ENCODE assay signal across 23 cellular contexts in the genomic region with DNA sequence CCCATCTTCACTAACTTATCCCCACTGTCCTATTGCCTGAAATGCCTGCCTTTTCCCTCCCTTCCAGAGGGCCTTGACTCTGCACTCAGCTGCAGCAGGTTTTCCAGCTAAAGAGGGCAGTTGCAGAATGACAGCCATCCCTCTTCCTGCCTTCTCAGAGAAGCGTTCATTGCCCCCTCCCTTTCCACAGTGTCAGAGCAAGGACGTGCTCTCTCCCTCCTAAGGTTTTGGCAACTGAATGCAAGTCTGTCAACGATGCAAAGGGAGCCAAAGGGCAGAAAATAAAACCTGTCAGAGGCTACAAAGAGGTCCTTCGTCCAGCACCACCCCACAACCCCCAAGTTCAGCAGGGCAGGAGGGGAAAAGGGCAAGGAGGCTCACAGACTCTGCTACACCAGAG.
"Had no signal": no experiment of that assay in that cellular context is flagged by ENCODE, and none has a peak within 500 bp of the region (broad histone marks: within the 10 kb centered on the region; RNA-seq: fewer than 3 reads in every experiment).

No MANE protein-coding gene starts in this region.

- H3K9ac ChIP-seq: neural progenitor cell had no signal

- ATAC-seq: effector memory CD8-positive, alpha-beta T cell; gastroesophageal sphincter; left lobe of liver; lower lobe of right lung; natural killer cell treated with Interleukin-12 subunit alpha and Interleukin-12 subunit beta and Interleukin-15 and Interleukin-18, amount 100 ng/mL, for 72 hours; psoas muscle had no signal

- H2AFZ ChIP-seq: neural progenitor cell had no signal

- H3K36me3 ChIP-seq: esophagus squamous epithelium, gastroesophageal sphincter, lower lobe of right lung, neural progenitor cell, sigmoid colon, suprapubic skin, thyroid gland had no signal

- H3K4me3 ChIP-seq: esophagus squamous epithelium, gastroesophageal sphincter, lower lobe of right lung, neural progenitor cell, psoas muscle, sigmoid colon, suprapubic skin, thyroid gland had no signal

- H3K9me3 ChIP-seq: esophagus squamous epithelium, gastroesophageal sphincter, lower lobe of right lung, psoas muscle, sigmoid colon, suprapubic skin, thyroid gland had no signal

- H3K27me3 ChIP-seq: esophagus squamous epithelium, gastroesophageal sphincter, neural progenitor cell, sigmoid colon, suprapubic skin, thyroid gland had no signal

- H3K27ac ChIP-seq: esophagus squamous epithelium, gastroesophageal sphincter, lower lobe of right lung, neural progenitor cell, psoas muscle, sigmoid colon, suprapubic skin, thyroid gland had no signal

- H3K4me1 ChIP-seq: esophagus squamous epithelium, lower lobe of right lung, neural progenitor cell, psoas muscle, sigmoid colon, suprapubic skin, thyroid gland had no signal

- DNase-seq: effector memory CD8-positive, alpha-beta T cell; esophagus squamous epithelium; foreskin fibroblast; glutamatergic neuron; islet precursor cell; lower lobe of right lung; mesenchymal stem cell; midbrain; psoas muscle; retina; sigmoid colon; small intestine; stimulated activated CD4-positive, alpha-beta T cell treated with anti-CD3 and anti-CD28 coated beads, Interleukin-12 subunit alpha, Interleukin-12 subunit beta, amount 100 ng/mL, for 4 hours; stimulated activated CD4-positive, alpha-beta T cell treated with anti-CD3 and anti-CD28 coated beads, Interleukin-2, amount 100 ng/mL, for 48 hours; stimulated activated naive CD4-positive, alpha-beta T cell treated with Interleukin-2 at 50 U/mL for 16 hours; thyroid gland had no signal

- FAIRE-seq: colon, small intestine, urothelium cell line had no signal

- H3K4me2 ChIP-seq: neural progenitor cell had no signal
